In genomic region chr3:42513521-42513920, GRCh38 we compare ENCODE assay signal across 22 cellular contexts. TPM values are rescaled to one million over a fixed set of nuclear protein-coding genes. Genes with fewer than 3 reads are reported as not detected.
DNase-seq lines count a peak whose midpoint lies in the region; ATAC-seq, FAIRE-seq and TF ChIP-seq lines count a peak whose summit lies in the region.
"Had no signal": no experiment of that assay in that cellular context is flagged by ENCODE, and none has a peak within 500 bp of the region (broad histone marks: within the 10 kb centered on the region; RNA-seq: fewer than 3 reads in every experiment).

No MANE protein-coding gene starts in this region.

- no peak overlapping the region for H2BK120ac ChIP-seq in neuronal stem cell (ENCODE audit: low read depth, low read length)

- no peak overlapping the region for H4K91ac ChIP-seq in neuronal stem cell (ENCODE audit: low read depth, low read length, poor library complexity)

- BruUV-seq in mammary epithelial cell (replicated peaks; lab: Mats Ljungman, UMichigan) = no TSS peak

- ATAC-seq in upper lobe of right lung (no peak), sciatic nerve (no peak)
- ATAC-seq: CD8-positive, alpha-beta T cell had no signal

- H2AFZ ChIP-seq in mammary epithelial cell (ENCODE audit: low read depth, low read length) (no peak overlapping the region), neuronal stem cell (ENCODE audit: low read length) (no peak overlapping the region)

- H4K8ac ChIP-seq in neuronal stem cell (ENCODE audit: low read depth, low read length) = no peak overlapping the region

- no peak overlapping the region for H3K4me3 ChIP-seq in breast epithelium
- H3K4me3 ChIP-seq in mammary epithelial cell (replicated peaks in 1 of 3; ENCODE audit: insufficient read depth in 1 of 3, low read depth in 2 of 3, low read length in 3 of 3) = no peak overlapping the region
- no peak overlapping the region for H3K4me3 ChIP-seq in ascending aorta
- no peak overlapping the region for H3K4me3 ChIP-seq in neuronal stem cell (ENCODE audit: low read length in 2 of 2)
- H3K4me3 ChIP-seq in upper lobe of right lung = no peak overlapping the region

- H3K27me3 ChIP-seq in breast epithelium = no peaks in the 10 kb centered on the region
- no peaks in the 10 kb centered on the region for H3K27me3 ChIP-seq in mammary epithelial cell (ENCODE audit: insufficient read depth, low read length)
- no peaks in the 10 kb centered on the region for H3K27me3 ChIP-seq in ascending aorta
- H3K27me3 ChIP-seq in neuronal stem cell (ENCODE audit: control insufficient read depth in 3 of 3, insufficient read depth in 3 of 3, low read depth in 1 of 3, low read length in 3 of 3) = peaks cover 0 to 6% (median 0%) of the 10 kb centered on the region in 3 experiments
- H3K27me3 ChIP-seq in upper lobe of right lung = no peaks in the 10 kb centered on the region
- H3K27me3 ChIP-seq: BE2C had no signal

- no peaks in the 10 kb centered on the region for H3K79me2 ChIP-seq in mammary epithelial cell (ENCODE audit: insufficient read depth, low read length)

- no peak overlapping the region for H3K4ac ChIP-seq in neuronal stem cell (ENCODE audit: low read length)

- no peaks in the 10 kb centered on the region for H4K20me1 ChIP-seq in mammary epithelial cell (ENCODE audit: insufficient read depth, low read length)

- H3K9ac ChIP-seq in mammary epithelial cell (ENCODE audit: insufficient read depth, low read length) = no peak overlapping the region
- H3K9ac ChIP-seq in neuronal stem cell (ENCODE audit: low read depth, low read length, poor library complexity) = no peak overlapping the region

- CTCF ChIA-PET in mammary epithelial cell (lab: Charles Lee; ENCODE audit: low non-redundant PET) = no interaction called here

- H2AK5ac ChIP-seq in neuronal stem cell (ENCODE audit: low read depth, low read length) = peak overlapping the region; percentile 77

- no peak overlapping the region for H2BK12ac ChIP-seq in neuronal stem cell (ENCODE audit: low read length)

- H3K4me1 ChIP-seq in breast epithelium (peaks cover 4 to 6% of the 10 kb centered on the region in 2 donors), mammary epithelial cell (ENCODE audit: insufficient read depth, low read length) (peaks cover 25% of the 10 kb centered on the region), ascending aorta (peaks cover 22 to 37% of the 10 kb centered on the region in 2 donors), neuronal stem cell (ENCODE audit: control insufficient read depth in 2 of 2, insufficient read depth in 1 of 2, low read depth in 1 of 2, low read length in 2 of 2) (no peaks in the 10 kb centered on the region), upper lobe of right lung (peaks cover 11% of the 10 kb centered on the region)
- H3K4me1 ChIP-seq: BE2C had no signal

- TF ChIP-seq POLR2A in breast epithelium (IDR thresholded peaks at IDR 0.05) = no peak

- H3K18ac ChIP-seq in neuronal stem cell (ENCODE audit: low read length) = no peak overlapping the region

- TF ChIP-seq CTCF in breast epithelium (IDR thresholded peaks at IDR 0.05) (no peak), mammary epithelial cell (conservative IDR thresholded peaks at IDR 0.05 in 1 of 2, IDR thresholded peaks at IDR 0.05 in 1 of 2; ENCODE audit: extremely low read depth in 1 of 2, insufficient read depth in 1 of 2, low read depth in 1 of 2, low read length in 2 of 2) (no peak), ascending aorta (IDR thresholded peaks at IDR 0.05) (no peak), upper lobe of right lung (IDR thresholded peaks at IDR 0.05) (no peak)

- peak overlapping the region; percentile 58 for H2BK5ac ChIP-seq in neuronal stem cell (ENCODE audit: low read length)

- dilution Hi-C loops in mammary epithelial cell (cut with HindIII; ENCODE audit: low sequenced_read_pairs) = no loop called here

- no peaks in the 10 kb centered on the region for H3K36me3 ChIP-seq in breast epithelium
- H3K36me3 ChIP-seq in mammary epithelial cell (ENCODE audit: insufficient read depth, low read length) = no peaks in the 10 kb centered on the region
- no peaks in the 10 kb centered on the region for H3K36me3 ChIP-seq in ascending aorta
- no peaks in the 10 kb centered on the region for H3K36me3 ChIP-seq in neuronal stem cell (replicated peaks in 1 of 2; ENCODE audit: control insufficient read depth in 2 of 2, insufficient read depth in 2 of 2, low read length in 2 of 2)
- H3K36me3 ChIP-seq in upper lobe of right lung = no peaks in the 10 kb centered on the region
- H3K36me3 ChIP-seq: BE2C had no signal

- in situ Hi-C loops in mammary epithelial cell (cut with MboI; ENCODE audit: low sequenced_read_pairs in 2 of 2) = no loop called here

- intact Hi-C loops in breast epithelium (cut with DNase I; ENCODE audit: low total_unique reads) (no loop called here), mammary epithelial cell (cut with micrococcal nuclease) (no loop called here), ascending aorta (cut with DNase I) (no loop called here), upper lobe of right lung (cut with DNase I) (no loop called here), sciatic nerve (cut with DNase I) (no loop called here)

- H3K27ac ChIP-seq in breast epithelium = peak overlapping the region; percentile 91 to 94
- no peak overlapping the region for H3K27ac ChIP-seq in mammary epithelial cell (ENCODE audit: insufficient read depth, low read depth, low read length)
- H3K27ac ChIP-seq in ascending aorta = peak overlapping the region; percentile 60 to 86
- H3K27ac ChIP-seq in neuronal stem cell (replicated peaks; ENCODE audit: low read length) = no peak overlapping the region
- peak overlapping the region; percentile 1 for H3K27ac ChIP-seq in upper lobe of right lung

- H3K14ac ChIP-seq in neuronal stem cell (ENCODE audit: low read length) = peak overlapping the region; percentile 10

- no peak for FAIRE-seq in RCC 7860 (lab: Jason Lieb, UNC)
- FAIRE-seq: A204.1, GM12891, H1 had no signal

- no peak for DNase-seq in breast epithelium (ENCODE audit: low spot score in 2 of 2)
- no peak for DNase-seq in mammary epithelial cell
- DNase-seq in ascending aorta (ENCODE audit: low spot score in 2 of 2) = no peak
- no peak for DNase-seq in neuronal stem cell (ENCODE audit: low spot score)
- no peak for DNase-seq in upper lobe of right lung
- no peak for DNase-seq in sciatic nerve (ENCODE audit: low spot score)
- DNase-seq in NCI-H748 (lab: John Stamatoyannopoulos, UW; ENCODE audit: unreplicated experiment) = no peak
- DNase-seq in RCC 7860 (ENCODE audit: low spot score) = no peak
- DNase-seq: BE2C; CD8-positive, alpha-beta T cell; DMS53; EL; NCI-H1092 treated with DMSO at 0.1 percent for 48 hours; NCI-H146; NCI-H2081; NCI-H774; SHP77 treated with DMSO at 0.1 percent for 48 hours had no signal

- H3K4me2 ChIP-seq in mammary epithelial cell (ENCODE audit: insufficient read depth, low read depth, low read length) (no peak overlapping the region), neuronal stem cell (ENCODE audit: insufficient read depth, low read length, poor library complexity, severe bottlenecking) (no peak overlapping the region)

- H3K23ac ChIP-seq in neuronal stem cell (ENCODE audit: low read depth, low read length, poor library complexity) = peak overlapping the region; percentile 57

- H2BK15ac ChIP-seq in neuronal stem cell (ENCODE audit: low read length) = peak overlapping the region; percentile 16

- no peaks in the 10 kb centered on the region for H3K79me1 ChIP-seq in neuronal stem cell (ENCODE audit: low read depth, low read length)

- H3K9me3 ChIP-seq in breast epithelium (no peaks in the 10 kb centered on the region), mammary epithelial cell (replicated peaks; ENCODE audit: insufficient read depth, low read length) (no peaks in the 10 kb centered on the region), ascending aorta (no peaks in the 10 kb centered on the region), neuronal stem cell (replicated peaks in 1 of 2; ENCODE audit: control insufficient read depth in 2 of 2, insufficient read depth in 1 of 2, low read depth in 1 of 2, low read length in 2 of 2) (no peaks in the 10 kb centered on the region), upper lobe of right lung (no peaks in the 10 kb centered on the region)
- H3K9me3 ChIP-seq: BE2C had no signal

- 100% methylated on average over 4 of the region's 6 CpGs for whole genome bisulfite sequencing in mammary epithelial cell (ENCODE audit: low coverage, missing lambda C conversion rate)
- WGBS in neuronal stem cell (ENCODE audit: extremely low coverage in 2 of 2, insufficient read length in 2 of 2, insufficient replicate concordance in 1 of 2), 2 donors = no CpG with 5 or more reads among the region's 6 CpGs

RNA-seq across cellular contexts. Expression of gene VIPR1, which starts 11.1 kb away (rescaled TPM):
- total RNA-seq in breast epithelium (10 to 100 TPM; 16.3 to 40.2 (median 25.2) TPM), mammary epithelial cell (10 to 100 TPM in 1 of 2 donors, 1 to 10 TPM in 1; 4.7 to 21.3 TPM), ascending aorta (3.5 TPM), upper lobe of right lung (184 TPM), sciatic nerve (5.8 TPM)
- polyA plus RNA-seq in mammary epithelial cell = 0.77 TPM
- polyA minus RNA-seq in mammary epithelial cell = 12.5 TPM
- polyA plus RNA-seq in neuronal stem cell (2013, experiment 1 of 2) = 1.1 TPM
- polyA plus RNA-seq in neuronal stem cell (2013, experiment 2 of 2) = 1.00 TPM
- total RNA-seq: NCI-H460, OCI-LY7 had no signal

Comparison
In these comparisons a context has a peak if more than half of its experiments do, and no peak if none do; other contexts are left out.
1. H3K27ac ChIP-seq: peak in breast epithelium (2 of 2), ascending aorta (2 of 2) and upper lobe of right lung (single experiment); none in mammary epithelial cell (single experiment) and neuronal stem cell (single experiment).